1 cellular context compared by ENCODE assay signal in the genomic region with DNA sequence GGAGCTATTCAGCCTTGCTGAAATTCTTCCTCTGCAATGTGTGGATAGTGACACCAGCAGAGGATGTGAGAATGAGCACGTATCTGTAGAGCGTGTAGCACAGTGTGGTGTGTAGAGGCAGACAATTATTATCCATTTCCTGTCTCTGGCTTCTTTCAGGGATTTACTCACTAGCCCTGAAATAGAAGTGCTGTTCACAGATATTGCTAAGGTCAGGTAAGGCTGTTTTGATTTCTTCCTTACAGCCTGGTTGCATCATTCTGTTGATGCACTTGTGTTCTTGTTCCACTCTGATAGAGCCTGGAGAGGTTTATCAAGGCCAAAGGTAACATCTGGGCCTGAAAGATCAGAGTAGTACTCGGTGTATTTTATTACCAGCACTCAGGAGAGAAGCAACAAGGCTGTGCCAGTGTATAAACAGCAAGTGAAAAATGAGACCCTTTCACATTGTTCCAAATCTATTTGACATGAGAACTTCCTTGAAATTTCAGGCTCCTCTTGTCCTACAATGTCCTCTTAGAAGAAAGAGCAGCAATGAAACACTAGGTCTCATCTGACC.
TF ChIP-seq lines count a peak whose summit lies in the region.

No MANE protein-coding gene starts in this region.

TF ChIP-seq in SK-N-SH treated with all-trans-retinoic acid at 6 μM for 48 hours, 23 proteins besides CTCF, POLR2A, EP300 and RAD21 (continued from another document):
- TF ChIP-seq, protein P1, sequence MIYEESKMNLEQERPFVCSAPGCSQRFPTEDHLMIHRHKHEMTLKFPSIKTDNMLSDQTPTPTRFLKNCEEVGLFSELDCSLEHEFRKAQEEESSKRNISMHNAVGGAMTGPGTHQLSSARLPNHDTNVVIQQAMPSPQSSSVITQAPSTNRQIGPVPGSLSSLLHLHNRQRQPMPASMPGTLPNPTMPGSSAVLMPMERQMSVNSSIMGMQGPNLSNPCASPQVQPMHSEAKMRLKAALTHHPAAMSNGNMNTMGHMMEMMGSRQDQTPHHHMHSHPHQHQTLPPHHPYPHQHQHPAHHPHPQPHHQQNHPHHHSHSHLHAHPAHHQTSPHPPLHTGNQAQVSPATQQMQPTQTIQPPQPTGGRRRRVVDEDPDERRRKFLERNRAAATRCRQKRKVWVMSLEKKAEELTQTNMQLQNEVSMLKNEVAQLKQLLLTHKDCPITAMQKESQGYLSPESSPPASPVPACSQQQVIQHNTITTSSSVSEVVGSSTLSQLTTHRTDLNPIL (CRISPR knock-in tag; IDR thresholded peaks at IDR 0.05; ENCODE audit: low read depth) = no peak
